8 cellular contexts compared by ENCODE assay signal in genomic region chr11:128695539-128696221, GRCh38. TPM values are rescaled to one million over a fixed set of nuclear protein-coding genes. Genes with fewer than 3 reads are reported as not detected.
DNase-seq lines count a peak whose midpoint lies in the region; ATAC-seq and TF ChIP-seq lines count a peak whose summit lies in the region.

No MANE protein-coding gene starts in this region.

- no peaks in the 10 kb centered on the region for H3K9me3 ChIP-seq in CD8-positive, alpha-beta memory T cell (ENCODE audit: low read length)
- no peaks in the 10 kb centered on the region for H3K9me3 ChIP-seq in mononuclear cell (ENCODE audit: low read depth, low read length)
- no peaks in the 10 kb centered on the region for H3K9me3 ChIP-seq in HAP-1

- peaks cover 0 to 8% (median 0%) of the 10 kb centered on the region in 5 donors for H3K9me3 Mint-ChIP-seq in CD8-positive, alpha-beta memory T cell
- H3K9me3 Mint-ChIP-seq in chondrocyte (ENCODE audit: low read depth) = no peaks in the 10 kb centered on the region

- peak; percentile 28 for ATAC-seq in GM21529 (IDR thresholded peaks at IDR 0.05; ENCODE audit: unreplicated experiment)
- no peak for ATAC-seq in GM19463 (IDR thresholded peaks at IDR 0.05; ENCODE audit: unreplicated experiment)
- ATAC-seq in HG03139 (IDR thresholded peaks at IDR 0.05; ENCODE audit: unreplicated experiment) = no peak

- peak overlapping the region; percentile 67 for H3K4me3 ChIP-seq in CD8-positive, alpha-beta memory T cell (ENCODE audit: low read length)
- H3K4me3 ChIP-seq in mononuclear cell (ENCODE audit: low read length) = peak overlapping the region; percentile 97
- H3K4me3 ChIP-seq in HAP-1 = no peak overlapping the region

- CTCF ChIA-PET in CD8-positive, alpha-beta memory T cell (lab: Charles Lee) = interaction anchor here (0.7 to 1.9 kb wide), 10 partner anchors 11 to 393 kb away, joined by 3 to 11 read pairs (median 3); no protein-coding TSS in a partner anchor

- in situ Hi-C loops in HAP-1 (cut with MboI; ENCODE audit: low sequenced_read_pairs) = no loop called here

- peak overlapping the region; percentile 82 for H3K27ac ChIP-seq in CD8-positive, alpha-beta memory T cell (ENCODE audit: low read depth, low read length)

- H3K36me3 ChIP-seq in CD8-positive, alpha-beta memory T cell (ENCODE audit: insufficient read depth, low read length) = no peaks in the 10 kb centered on the region
- no peaks in the 10 kb centered on the region for H3K36me3 ChIP-seq in HAP-1 (replicated peaks)

- POLR2A ChIA-PET in CD8-positive, alpha-beta memory T cell (lab: Charles Lee) = interaction anchor here (0.7 to 2.2 kb wide), 7 partner anchors 9 to 40 kb away, joined by 3 to 19 read pairs (median 5); no protein-coding TSS in a partner anchor

- peak overlapping the region; percentile 96 to 99 (median 96) for H3K4me3 Mint-ChIP-seq in CD8-positive, alpha-beta memory T cell
- peak overlapping the region; percentile 76 for H3K4me3 Mint-ChIP-seq in chondrocyte (ENCODE audit: unreplicated experiment)

- H3K27ac Mint-ChIP-seq in CD8-positive, alpha-beta memory T cell = peak overlapping the region; percentile 89 to 97 (median 94)
- H3K27ac Mint-ChIP-seq in chondrocyte (ENCODE audit: unreplicated experiment) = no peak overlapping the region

- peaks cover 59 to 73% (median 63%) of the 10 kb centered on the region in 3 donors for H3K4me1 Mint-ChIP-seq in CD8-positive, alpha-beta memory T cell
- peaks cover 39% of the 10 kb centered on the region for H3K4me1 Mint-ChIP-seq in chondrocyte (ENCODE audit: low read depth)

- H3K27me3 ChIP-seq in CD8-positive, alpha-beta memory T cell (ENCODE audit: insufficient read depth, low read length, poor library complexity, severe bottlenecking) = no peaks in the 10 kb centered on the region
- H3K27me3 ChIP-seq in mononuclear cell (ENCODE audit: insufficient read depth, low read length) (no peaks in the 10 kb centered on the region), HAP-1 (ENCODE audit: low read depth) (peaks cover 42% of the 10 kb centered on the region)

- no peak for TF ChIP-seq CTCF in chondrocyte (IDR thresholded peaks at IDR 0.05)

- peak in 3 of 5 donors; percentile 58 to 62 (median 61) for DNase-seq in CD8-positive, alpha-beta memory T cell
- peak; percentile 89 for DNase-seq in NOMO-1 treated with dmso at 0.1 percent for 144 hours (lab: John Stamatoyannopoulos, UW; ENCODE audit: unreplicated experiment)
- DNase-seq in chondrocyte (ENCODE audit: low spot score) = no peak
- no peak for DNase-seq in HAP-1 (ENCODE audit: low spot score in 2 of 2)

- H3K4me1 ChIP-seq in CD8-positive, alpha-beta memory T cell (ENCODE audit: insufficient read depth, low read length) = peaks cover 54% of the 10 kb centered on the region
- peaks cover 70% of the 10 kb centered on the region for H3K4me1 ChIP-seq in mononuclear cell (ENCODE audit: insufficient read depth, low read length)
- no peaks in the 10 kb centered on the region; the same call in 1 of the 2 replicates for H3K4me1 ChIP-seq in HAP-1

- H3K36me3 Mint-ChIP-seq in CD8-positive, alpha-beta memory T cell = peaks cover 7 to 46% (median 13%) of the 10 kb centered on the region in 3 donors
- peaks cover 1% of the 10 kb centered on the region for H3K36me3 Mint-ChIP-seq in chondrocyte (ENCODE audit: low read depth)

- peaks cover 0 to 16% of the 10 kb centered on the region in 2 donors for H3K27me3 Mint-ChIP-seq in CD8-positive, alpha-beta memory T cell
- no peaks in the 10 kb centered on the region for H3K27me3 Mint-ChIP-seq in chondrocyte (ENCODE audit: low read depth)

RNA-seq across cellular contexts. Expression of gene FLI1, which starts 1.8 kb away (rescaled TPM):
- 10 to 100 TPM; 41.7 to 45.2 TPM for total RNA-seq in CD8-positive, alpha-beta memory T cell
- polyA plus RNA-seq in CD8-positive, alpha-beta memory T cell = 89.2 TPM
- 9.4 to 22.0 TPM (median 9.9 TPM) in 3 replicates for total RNA-seq in chondrocyte
- 63.2 TPM for total RNA-seq in mononuclear cell

Comparison
In these comparisons a context has a peak if more than half of its experiments do, and no peak if none do; other contexts are left out.
1. DNase-seq: peak in CD8-positive, alpha-beta memory T cell (3 of 5) and NOMO-1 treated with dmso at 0.1 percent for 144 hours (single experiment); none in chondrocyte (single experiment) and HAP-1 (0 of 2).